In the genomic region with DNA sequence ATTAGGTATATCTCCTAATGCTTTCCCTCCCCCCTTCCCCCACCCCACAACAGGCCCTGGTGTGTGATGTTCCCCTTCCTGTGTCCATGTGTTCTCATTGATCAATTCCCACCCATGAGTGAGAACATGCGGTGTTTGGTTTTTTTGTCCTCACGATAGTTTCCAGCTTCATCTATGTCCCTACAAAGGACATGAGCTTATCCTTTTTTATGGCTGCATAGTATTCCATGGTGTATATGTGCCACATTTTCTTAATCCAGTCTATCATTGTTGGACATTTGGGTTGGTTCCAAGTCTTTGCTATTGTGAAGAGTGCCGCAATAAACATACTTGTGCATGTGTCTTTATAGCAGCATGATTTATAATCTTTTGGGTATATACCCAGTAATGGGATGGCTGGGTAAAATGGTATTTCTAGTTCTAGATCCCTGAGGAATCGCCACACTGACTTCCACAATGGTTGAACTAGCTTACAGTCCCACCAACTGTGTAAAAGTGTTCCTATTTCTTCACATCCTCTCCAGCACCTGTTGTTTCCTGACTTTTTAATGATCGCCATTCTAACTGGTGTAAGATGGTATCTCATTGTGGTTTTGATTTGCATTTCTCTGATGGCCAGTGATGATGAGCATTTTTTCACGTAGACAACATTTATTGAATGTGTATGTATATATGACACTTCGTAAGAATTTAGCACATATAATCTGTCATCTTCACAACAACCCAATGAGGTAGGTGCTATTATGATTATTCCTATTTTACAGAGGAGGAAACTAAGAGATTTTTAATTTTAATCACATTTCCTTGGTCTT, we compare ENCODE assay signal across 8 cellular contexts. TPM values are rescaled to one million over a fixed set of nuclear protein-coding genes. Genes with fewer than 3 reads are reported as not detected.
DNase-seq lines count a peak whose midpoint lies in the region; ATAC-seq, FAIRE-seq and TF ChIP-seq lines count a peak whose summit lies in the region.
"Not testable (repeated sequence)": the region's sequence is repeated elsewhere in the genome, so short reads cannot be mapped to it uniquely, and the experiment has no call there.

No MANE protein-coding gene starts in this region.

- WGBS in K562 (ENCODE audit: insufficient coverage, low coverage, missing lambda C conversion rate), result 91% methylated on average over 6 of the region's 7 CpGs

- TF ChIP-seq RAD21 in K562 (CRISPR knock-in tag; conservative IDR thresholded peaks at IDR 0.05 in 1 of 2, IDR thresholded peaks at IDR 0.05 in 1 of 2), result not testable (repeated sequence)

- H3K27me3 ChIP-seq in DOHH2 (ENCODE audit: control insufficient read depth, low read length); OCI-LY3 (ENCODE audit: low read depth, low read length); K562 (ENCODE audit: control insufficient read depth in 2 of 2, insufficient read depth in 2 of 2, low read length in 2 of 2): not testable (repeated sequence)

- H3K27ac Mint-ChIP-seq in activated CD4-positive, alpha-beta T cell treated with anti-CD3 and anti-CD28 coated beads for 36 hours, result peak overlapping the region; percentile 64
- peak overlapping the region; percentile 56 for H3K27ac Mint-ChIP-seq in activated naive CD4-positive, alpha-beta T cell treated with anti-CD3 and anti-CD28 coated beads, Interleukin-2, amount 50 U/mL, for 24 hours
- H3K27ac Mint-ChIP-seq in natural killer cell treated with Interleukin-12 subunit alpha and Interleukin-12 subunit beta and Interleukin-15 and Interleukin-18, amount 100 ng/mL, for 72 hours, result peak overlapping the region; percentile 68 to 76
- H3K27ac Mint-ChIP-seq in stimulated activated naive CD8-positive, alpha-beta T cell treated with anti-CD3 and anti-CD28 coated beads, Interleukin-15, amount 100 ng/mL, for 72 hours, result peak overlapping the region in 1 of 2 donors; percentile 11

- not testable (repeated sequence) for ATAC-seq in activated CD4-positive, alpha-beta T cell treated with anti-CD3 and anti-CD28 coated beads for 36 hours; activated T-cell treated with anti-CD3 and anti-CD28 coated beads, Interleukin-2, amount 50 U/mL, for 4 hours; K562; stimulated activated naive CD8-positive, alpha-beta T cell treated with anti-CD3 and anti-CD28 coated beads, Interleukin-15, amount 100 ng/mL, for 72 hours
- peak in 1 of 2 donors; percentile 56 for ATAC-seq in natural killer cell treated with Interleukin-12 subunit alpha and Interleukin-12 subunit beta and Interleukin-15 and Interleukin-18, amount 100 ng/mL, for 72 hours

- not testable (repeated sequence) for TF ChIP-seq EP300 in K562 (IDR thresholded peaks at IDR 0.05; ENCODE audit: low read length)

- in situ Hi-C loops in K562 (cut with MboI), result not testable (repeated sequence)

- not testable (repeated sequence) for H3K9me2 ChIP-seq in DOHH2 (replicated peaks; ENCODE audit: control insufficient read depth, low read length)

- peak overlapping the region; percentile 38; the same call in 1 of the 2 replicates for H3K4me3 ChIP-seq in DOHH2 (ENCODE audit: low read length)
- H3K4me3 ChIP-seq in OCI-LY3 (ENCODE audit: low read length), result peak overlapping the region; percentile 48; the same call in 1 of the 2 replicates
- not testable (repeated sequence) for H3K4me3 ChIP-seq in K562

- H3K27me3 Mint-ChIP-seq in activated CD4-positive, alpha-beta T cell treated with anti-CD3 and anti-CD28 coated beads for 36 hours; activated T-cell treated with anti-CD3 and anti-CD28 coated beads, Interleukin-2, amount 50 U/mL, for 4 hours (ENCODE audit: low read depth); activated naive CD4-positive, alpha-beta T cell treated with anti-CD3 and anti-CD28 coated beads, Interleukin-2, amount 50 U/mL, for 24 hours; natural killer cell treated with Interleukin-12 subunit alpha and Interleukin-12 subunit beta and Interleukin-15 and Interleukin-18, amount 100 ng/mL, for 72 hours; stimulated activated naive CD8-positive, alpha-beta T cell treated with anti-CD3 and anti-CD28 coated beads, Interleukin-15, amount 100 ng/mL, for 72 hours: not testable (repeated sequence)

- CTCF ChIA-PET in activated CD4-positive, alpha-beta T cell treated with anti-CD3 and anti-CD28 coated beads for 36 hours (lab: Charles Lee), result interaction anchor here (1.0 to 2.0 kb wide), 4 partner anchors 10 to 84 kb away, joined by 4 to 7 read pairs (median 5); no protein-coding TSS in a partner anchor
- CTCF ChIA-PET in K562 (lab: Yijun Ruan, JAX; ENCODE audit: low intra/inter-chr PET ratio), result not testable (repeated sequence)

- H3K9me1 ChIP-seq in K562 (ENCODE audit: control insufficient read depth, insufficient read depth, low read length), result not testable (repeated sequence)

- H3K9me3 Mint-ChIP-seq in activated CD4-positive, alpha-beta T cell treated with anti-CD3 and anti-CD28 coated beads for 36 hours (ENCODE audit: low read depth); activated T-cell treated with anti-CD3 and anti-CD28 coated beads, Interleukin-2, amount 50 U/mL, for 4 hours; activated naive CD4-positive, alpha-beta T cell treated with anti-CD3 and anti-CD28 coated beads, Interleukin-2, amount 50 U/mL, for 24 hours; natural killer cell treated with Interleukin-12 subunit alpha and Interleukin-12 subunit beta and Interleukin-15 and Interleukin-18, amount 100 ng/mL, for 72 hours; stimulated activated naive CD8-positive, alpha-beta T cell treated with anti-CD3 and anti-CD28 coated beads, Interleukin-15, amount 100 ng/mL, for 72 hours: not testable (repeated sequence)

- H3K27ac ChIP-seq in DOHH2 (ENCODE audit: low read depth, low read length) (peak overlapping the region; percentile 9; the same call in 1 of the 2 replicates), OCI-LY3 (ENCODE audit: low read length) (peak overlapping the region; percentile 69; the same call in 1 of the 2 replicates)
- H3K27ac ChIP-seq in K562 (ENCODE audit: extremely low read depth, low read depth, low read length), result not testable (repeated sequence)

- DNase-seq in activated CD4-positive, alpha-beta T cell treated with anti-CD3 and anti-CD28 coated beads for 36 hours; activated T-cell treated with anti-CD3 and anti-CD28 coated beads, Interleukin-2, amount 50 U/mL, for 4 hours; K562 (ENCODE audit: extremely low read depth in 1 of 4, low spot score in 3 of 4); natural killer cell treated with Interleukin-12 subunit alpha and Interleukin-12 subunit beta and Interleukin-15 and Interleukin-18, amount 100 ng/mL, for 72 hours (ENCODE audit: low spot score); stimulated activated naive CD8-positive, alpha-beta T cell treated with anti-CD3 and anti-CD28 coated beads, Interleukin-15, amount 100 ng/mL, for 72 hours: not testable (repeated sequence)

- H3F3A ChIP-seq in DOHH2 (ENCODE audit: control insufficient read depth, insufficient read depth), result peaks cover 47% of the 10 kb centered on the region

- intact Hi-C loops in activated CD4-positive, alpha-beta T cell treated with anti-CD3 and anti-CD28 coated beads for 36 hours (cut with DNase I, micrococcal nuclease), result not testable (repeated sequence)
- intact Hi-C loops in K562 (cut with micrococcal nuclease), result loop anchor here (10.0 kb wide), 2 partner anchors 105 to 285 kb away; no protein-coding TSS in a partner anchor

- not testable (repeated sequence) for BruUV-seq in K562 (replicated peaks; lab: Mats Ljungman, UMichigan)

- H4K20me1 ChIP-seq in DOHH2 (ENCODE audit: control insufficient read depth, insufficient read depth, low read depth, low read length) (peaks cover 63% of the 10 kb centered on the region), OCI-LY3 (ENCODE audit: insufficient read depth, low read length) (peaks cover 73% of the 10 kb centered on the region)
- not testable (repeated sequence) for H4K20me1 ChIP-seq in K562 (replicated peaks; ENCODE audit: control insufficient read depth, insufficient read depth, low read length)

- TF ChIP-seq CTCF in DOHH2 (IDR thresholded peaks at IDR 0.05; ENCODE audit: low read depth, low read length, poor library complexity, severe bottlenecking); OCI-LY3 (IDR thresholded peaks at IDR 0.05; ENCODE audit: low read depth, low read length); K562 (IDR thresholded peaks at IDR 0.05 in 2 of 3, conservative IDR thresholded peaks at IDR 0.05 in 1 of 3; ENCODE audit: insufficient read depth in 2 of 3, low read depth in 1 of 3, low read length in 3 of 3): not testable (repeated sequence)

- H3K9me3 ChIP-seq in DOHH2 (ENCODE audit: control insufficient read depth, insufficient read depth, low read length); OCI-LY3 (ENCODE audit: insufficient read depth, low read length); K562 (replicated peaks; ENCODE audit: control insufficient read depth, insufficient read depth, low read depth, low read length): not testable (repeated sequence)

- peaks cover 99% of the 10 kb centered on the region for H3K79me2 ChIP-seq in DOHH2 (ENCODE audit: control insufficient read depth, low read length)
- H3K79me2 ChIP-seq in OCI-LY3 (ENCODE audit: low read length), result peaks cover 96% of the 10 kb centered on the region
- H3K79me2 ChIP-seq in K562 (ENCODE audit: control insufficient read depth, insufficient read depth, low read length), result peaks cover 60% of the 10 kb centered on the region

- H3K4me2 ChIP-seq in DOHH2 (ENCODE audit: low read length) (peak overlapping the region; percentile 51), OCI-LY3 (ENCODE audit: low read length) (peak overlapping the region; percentile 72)
- not testable (repeated sequence) for H3K4me2 ChIP-seq in K562 (ENCODE audit: insufficient read depth, low read length)

- peaks cover 64% of the 10 kb centered on the region for H3K36me3 Mint-ChIP-seq in activated CD4-positive, alpha-beta T cell treated with anti-CD3 and anti-CD28 coated beads for 36 hours (ENCODE audit: low read depth)
- H3K36me3 Mint-ChIP-seq in activated T-cell treated with anti-CD3 and anti-CD28 coated beads, Interleukin-2, amount 50 U/mL, for 4 hours (ENCODE audit: insufficient read depth), result peaks cover 53% of the 10 kb centered on the region
- H3K36me3 Mint-ChIP-seq in activated naive CD4-positive, alpha-beta T cell treated with anti-CD3 and anti-CD28 coated beads, Interleukin-2, amount 50 U/mL, for 24 hours, result peaks cover 47% of the 10 kb centered on the region
- H3K36me3 Mint-ChIP-seq in natural killer cell treated with Interleukin-12 subunit alpha and Interleukin-12 subunit beta and Interleukin-15 and Interleukin-18, amount 100 ng/mL, for 72 hours, result peaks cover 29% of the 10 kb centered on the region

- not testable (repeated sequence) for H2AFZ ChIP-seq in OCI-LY3 (ENCODE audit: low read depth, low read length); K562 (ENCODE audit: low read depth, low read length)

- not testable (repeated sequence) for FAIRE-seq in K562 (lab: Jason Lieb, UNC)

- H3K4me3 Mint-ChIP-seq in activated CD4-positive, alpha-beta T cell treated with anti-CD3 and anti-CD28 coated beads for 36 hours, result peak overlapping the region; percentile 24
- peak overlapping the region; percentile 56 for H3K4me3 Mint-ChIP-seq in activated T-cell treated with anti-CD3 and anti-CD28 coated beads, Interleukin-2, amount 50 U/mL, for 4 hours
- peak overlapping the region; percentile 76 for H3K4me3 Mint-ChIP-seq in activated naive CD4-positive, alpha-beta T cell treated with anti-CD3 and anti-CD28 coated beads, Interleukin-2, amount 50 U/mL, for 24 hours
- peak overlapping the region; percentile 56 for H3K4me3 Mint-ChIP-seq in natural killer cell treated with Interleukin-12 subunit alpha and Interleukin-12 subunit beta and Interleukin-15 and Interleukin-18, amount 100 ng/mL, for 72 hours
- peak overlapping the region; percentile 67 to 79 for H3K4me3 Mint-ChIP-seq in stimulated activated naive CD8-positive, alpha-beta T cell treated with anti-CD3 and anti-CD28 coated beads, Interleukin-15, amount 100 ng/mL, for 72 hours

- H3K36me3 ChIP-seq in DOHH2 (ENCODE audit: control insufficient read depth, low read length) (peaks cover 95% of the 10 kb centered on the region), OCI-LY3 (replicated peaks; ENCODE audit: low read depth, low read length) (peaks cover 40% of the 10 kb centered on the region), K562 (ENCODE audit: control insufficient read depth, insufficient read depth, low read length) (peaks cover 26% of the 10 kb centered on the region; the same call in 2 of the 3 replicates)

- H3K4me1 ChIP-seq in DOHH2 (ENCODE audit: control insufficient read depth, low read length) (peaks cover 83% of the 10 kb centered on the region), OCI-LY3 (ENCODE audit: low read length) (peaks cover 59% of the 10 kb centered on the region)
- H3K4me1 ChIP-seq in K562 (replicated peaks in 1 of 2; ENCODE audit: control insufficient read depth in 2 of 2, insufficient read depth in 2 of 2, low read length in 2 of 2), result not testable (repeated sequence)

- peaks cover 69% of the 10 kb centered on the region for H3K4me1 Mint-ChIP-seq in activated CD4-positive, alpha-beta T cell treated with anti-CD3 and anti-CD28 coated beads for 36 hours
- peaks cover 60% of the 10 kb centered on the region for H3K4me1 Mint-ChIP-seq in activated T-cell treated with anti-CD3 and anti-CD28 coated beads, Interleukin-2, amount 50 U/mL, for 4 hours (ENCODE audit: low read depth)
- H3K4me1 Mint-ChIP-seq in activated naive CD4-positive, alpha-beta T cell treated with anti-CD3 and anti-CD28 coated beads, Interleukin-2, amount 50 U/mL, for 24 hours, result peaks cover 68% of the 10 kb centered on the region
- H3K4me1 Mint-ChIP-seq in natural killer cell treated with Interleukin-12 subunit alpha and Interleukin-12 subunit beta and Interleukin-15 and Interleukin-18, amount 100 ng/mL, for 72 hours (ENCODE audit: low read depth in 2 of 2), result peaks cover 54 to 69% of the 10 kb centered on the region in 2 donors
- peaks cover 62% of the 10 kb centered on the region for H3K4me1 Mint-ChIP-seq in stimulated activated naive CD8-positive, alpha-beta T cell treated with anti-CD3 and anti-CD28 coated beads, Interleukin-15, amount 100 ng/mL, for 72 hours

- not testable (repeated sequence) for TF ChIP-seq POLR2A in K562 (conservative IDR thresholded peaks at IDR 0.05)

- POLR2A ChIA-PET in activated CD4-positive, alpha-beta T cell treated with anti-CD3 and anti-CD28 coated beads for 36 hours (lab: Charles Lee), result interaction anchor here (1.3 kb wide), 1 partner anchor 57 kb away, joined by 4 read pairs; no protein-coding TSS in a partner anchor
- POLR2A ChIA-PET in K562 (lab: Yijun Ruan, JAX), result interaction anchor here (0.7 kb wide), 1 partner anchor 85 kb away, joined by 3 read pairs; no protein-coding TSS in a partner anchor

- H3K9ac ChIP-seq in OCI-LY3 (ENCODE audit: low read length); K562 (ENCODE audit: insufficient read depth in 1 of 2, low read depth in 2 of 2, low read length in 2 of 2): not testable (repeated sequence)

RNA-seq across cellular contexts. Expression of gene REL, which starts 8.4 kb away (rescaled TPM):
- total RNA-seq in activated CD4-positive, alpha-beta T cell treated with anti-CD3 and anti-CD28 coated beads for 36 hours, result 10 to 100 TPM; 42.7 to 55.9 TPM
- total RNA-seq in activated T-cell treated with anti-CD3 and anti-CD28 coated beads, Interleukin-2, amount 50 U/mL, for 4 hours, result 10 to 100 TPM; 75.5 to 92.2 (median 78.1) TPM
- 15.4 and 39.4 TPM in 2 replicates for total RNA-seq in K562 (2011; cell fraction: chromatin; rRNA removed; ENCODE audit: low replicate concordance)
- total RNA-seq in K562 (2011; cell fraction: nucleolus; rRNA removed), result 5.3 and 7.2 TPM in 2 replicates
- 14.2 and 23.3 TPM in 2 replicates for total RNA-seq in K562 (2011; cell fraction: nucleoplasm; rRNA removed)
- total RNA-seq in K562 (2014; rRNA removed) (4.7 and 5.6 TPM in 2 replicates), K562 (2014; rRNA removed; fragmentation: Illumina TruSeq; extraction: Trizol) (8.0 and 10.1 TPM in 2 replicates), K562 (2015; rRNA removed; fragmentation: Illumina TruSeq; extraction: Trizol) (7.5 and 8.6 TPM in 2 replicates), K562 (2021) (6.6 and 6.7 TPM in 2 replicates)
- polyA plus RNA-seq in K562 (2011; rRNA removed) (5.9 and 6.5 TPM in 2 replicates), K562 (2014; fragmentation: Illumina TruSeq; extraction: Trizol) (5.8 and 6.3 TPM in 2 replicates), K562 (2014; fragmentation: Nextera tagmentation; extraction: Ambion mirVana) (1 to 10 TPM in 1 of 2 experiments, under 1 TPM in 1; 0.63 to 2.4 TPM), K562 (2014; rRNA removed) (3.1 and 4.4 TPM in 2 replicates)
- 2.5 and 4.7 TPM in 2 replicates for polyA plus RNA-seq in K562 (2011; cell fraction: cytosol; rRNA removed)
- polyA plus RNA-seq in K562 (2011; cell fraction: nucleus; rRNA removed), result 5.7 and 6.3 TPM in 2 replicates
- 3.2 and 3.4 TPM in 2 replicates for polyA plus RNA-seq in K562 (2012)
- 21.5 and 25.4 TPM in 2 replicates for polyA minus RNA-seq in K562 (2011; rRNA and poly(A)+ RNA removed)
- 7.8 and 8.3 TPM in 2 replicates for polyA minus RNA-seq in K562 (2011; cell fraction: cytosol; rRNA and poly(A)+ RNA removed)
- 5.3 and 13.2 TPM in 2 replicates for polyA minus RNA-seq in K562 (2011; cell fraction: nucleus; rRNA and poly(A)+ RNA removed)
- total RNA-seq in natural killer cell treated with Interleukin-12 subunit alpha and Interleukin-12 subunit beta and Interleukin-15 and Interleukin-18, amount 100 ng/mL, for 72 hours, result 10 to 100 TPM; 26.7 to 77.0 TPM

Comparison
In these comparisons a context has a peak if more than half of its experiments do, and no peak if none do; other contexts are left out.
1. H3K4me3 Mint-ChIP-seq: peak in every context shown above with its lines; median percentile 76 in activated naive CD4-positive, alpha-beta T cell treated with anti-CD3 and anti-CD28 coated beads, Interleukin-2, amount 50 U/mL, for 24 hours; 73 in stimulated activated naive CD8-positive, alpha-beta T cell treated with anti-CD3 and anti-CD28 coated beads, Interleukin-15, amount 100 ng/mL, for 72 hours; 56 in activated T-cell treated with anti-CD3 and anti-CD28 coated beads, Interleukin-2, amount 50 U/mL, for 4 hours; 56 in natural killer cell treated with Interleukin-12 subunit alpha and Interleukin-12 subunit beta and Interleukin-15 and Interleukin-18, amount 100 ng/mL, for 72 hours; 24 in activated CD4-positive, alpha-beta T cell treated with anti-CD3 and anti-CD28 coated beads for 36 hours.